8 cellular contexts compared by ENCODE assay signal in genomic region chr16:58415961-58416360, GRCh38. TPM values are rescaled to one million over a fixed set of nuclear protein-coding genes. Genes with fewer than 3 reads are reported as not detected.
DNase-seq lines count a peak whose midpoint lies in the region; ATAC-seq and TF ChIP-seq lines count a peak whose summit lies in the region.
"Not testable (repeated sequence)": the region's sequence is repeated elsewhere in the genome, so short reads cannot be mapped to it uniquely, and the experiment has no call there.

No MANE protein-coding gene starts in this region.

- TF ChIP-seq CTCF in 22Rv1 (IDR thresholded peaks at IDR 0.05); DOHH2 (IDR thresholded peaks at IDR 0.05; ENCODE audit: low read depth, low read length, poor library complexity, severe bottlenecking); SU-DHL-6 (IDR thresholded peaks at IDR 0.05; ENCODE audit: insufficient read depth, low read length, poor library complexity, severe bottlenecking); heart right ventricle (IDR thresholded peaks at IDR 0.05); right atrium auricular region (IDR thresholded peaks at IDR 0.05): not testable (repeated sequence)

- DNase-seq in Karpas-422; heart right ventricle; right atrium auricular region (ENCODE audit: low spot score): not testable (repeated sequence)
- DNase-seq in left lobe of liver (ENCODE audit: low spot score) (peak; percentile 55), posterior vena cava (ENCODE audit: low spot score) (peak; percentile 22)

- WGBS in heart right ventricle, 2 donors, result 68 to 72% methylated on average over 5 of the region's 5 CpGs

- H3K4me2 ChIP-seq in DOHH2 (ENCODE audit: low read length) (peak overlapping the region; percentile 38), Karpas-422 (ENCODE audit: low read depth, low read length, poor library complexity, severe bottlenecking) (peak overlapping the region; percentile 18), SU-DHL-6 (ENCODE audit: low read depth, low read length, poor library complexity, severe bottlenecking) (peak overlapping the region; percentile 72)

- H3K79me2 ChIP-seq in DOHH2 (ENCODE audit: control insufficient read depth, low read length); Karpas-422 (ENCODE audit: low read length); SU-DHL-6 (ENCODE audit: insufficient read depth, low read length): not testable (repeated sequence)

- H3K27me3 ChIP-seq in DOHH2 (ENCODE audit: control insufficient read depth, low read length); Karpas-422 (ENCODE audit: low read length); SU-DHL-6 (ENCODE audit: low read length); heart right ventricle; right atrium auricular region: not testable (repeated sequence)

- H3K9ac ChIP-seq in Karpas-422 (ENCODE audit: low read length) (peak overlapping the region; percentile 44), SU-DHL-6 (ENCODE audit: low read length) (peak overlapping the region; percentile 20; the same call in 1 of the 2 replicates)

- H3F3A ChIP-seq in DOHH2 (ENCODE audit: control insufficient read depth, insufficient read depth) (peaks cover 37% of the 10 kb centered on the region), SU-DHL-6 (ENCODE audit: insufficient read depth) (peaks cover 78% of the 10 kb centered on the region)

- H3K27ac ChIP-seq in 22Rv1 (peak overlapping the region; percentile 59; the same call in 1 of the 2 replicates), DOHH2 (ENCODE audit: low read depth, low read length) (peak overlapping the region; percentile 97; the same call in 1 of the 2 replicates), Karpas-422 (ENCODE audit: low read length) (peak overlapping the region; percentile 100), SU-DHL-6 (ENCODE audit: low read depth, low read length) (peak overlapping the region; percentile 98), heart right ventricle (peak overlapping the region; percentile 33 to 96 (median 92)), right atrium auricular region (peak overlapping the region; percentile 84 to 94)

- H4K20me1 ChIP-seq in DOHH2 (ENCODE audit: control insufficient read depth, insufficient read depth, low read depth, low read length); Karpas-422 (ENCODE audit: insufficient read depth, low read depth, low read length); SU-DHL-6 (ENCODE audit: low read depth, low read length): not testable (repeated sequence)

- peaks cover 22% of the 10 kb centered on the region for H3K36me3 ChIP-seq in DOHH2 (ENCODE audit: control insufficient read depth, low read length)
- not testable (repeated sequence) for H3K36me3 ChIP-seq in Karpas-422 (ENCODE audit: insufficient read depth, low read length); SU-DHL-6 (ENCODE audit: low read length); heart right ventricle; right atrium auricular region

- H3K4me1 ChIP-seq in DOHH2 (ENCODE audit: control insufficient read depth, low read length) (peaks cover 90% of the 10 kb centered on the region), Karpas-422 (ENCODE audit: low read length) (peaks cover 90% of the 10 kb centered on the region), heart right ventricle (peaks cover 4 to 63% (median 16%) of the 10 kb centered on the region in 9 donors), right atrium auricular region (peaks cover 0 to 24% of the 10 kb centered on the region in 2 donors)

- ATAC-seq in heart right ventricle, result not testable (repeated sequence)
- peak; percentile 56 for ATAC-seq in left lobe of liver

- intact Hi-C loops in heart right ventricle (cut with DNase I), result loop anchor here in 3 of 10 donors (2.0 to 10.0 kb wide), 3 partner anchors 46 to 71 kb away; no protein-coding TSS in a partner anchor
- intact Hi-C loops in posterior vena cava (cut with DNase I), result not testable (repeated sequence)

- H3K9me3 ChIP-seq in DOHH2 (ENCODE audit: control insufficient read depth, insufficient read depth, low read length); Karpas-422 (ENCODE audit: low read length); SU-DHL-6 (ENCODE audit: insufficient read depth, low read length); heart right ventricle; right atrium auricular region: not testable (repeated sequence)

- H3K9me2 ChIP-seq in DOHH2 (replicated peaks; ENCODE audit: control insufficient read depth, low read length); Karpas-422 (replicated peaks; ENCODE audit: insufficient read depth, low read length); SU-DHL-6 (replicated peaks; ENCODE audit: insufficient read depth, low read length): not testable (repeated sequence)

- H2AFZ ChIP-seq in Karpas-422 (ENCODE audit: low read length); SU-DHL-6 (ENCODE audit: low read depth, low read length, severe bottlenecking): not testable (repeated sequence)

- not testable (repeated sequence) for H3K4me3 ChIP-seq in DOHH2 (ENCODE audit: low read length); Karpas-422 (ENCODE audit: low read length); SU-DHL-6 (ENCODE audit: insufficient read depth, low read length, poor library complexity, severe bottlenecking); heart right ventricle; right atrium auricular region

RNA-seq across cellular contexts. Expression of gene GINS3, which starts 23.7 kb away (rescaled TPM):
- total RNA-seq in Karpas-422 (2014; rRNA removed; shearing (Covaris generic); ENCODE audit: low replicate concordance), result 17.7 and 24.2 TPM in 2 replicates
- total RNA-seq in heart right ventricle (1 to 10 TPM; 4.0 to 8.8 (median 5.5) TPM), right atrium auricular region (1 to 10 TPM; 5.8 to 7.1 TPM), left lobe of liver (1.9 TPM), posterior vena cava (1 to 10 TPM; 1.6 to 2.0 TPM)
- polyA plus RNA-seq in heart right ventricle, result 10 to 100 TPM in 1 of 2 donors, 1 to 10 TPM in 1; 6.9 to 13.5 TPM

Comparison
In these comparisons a context has a peak if more than half of its experiments do, and no peak if none do; other contexts are left out.
1. H3K4me2 ChIP-seq: peak in every context shown above with its lines; median percentile 72 in SU-DHL-6; 38 in DOHH2; 18 in Karpas-422.